In the genomic region with DNA sequence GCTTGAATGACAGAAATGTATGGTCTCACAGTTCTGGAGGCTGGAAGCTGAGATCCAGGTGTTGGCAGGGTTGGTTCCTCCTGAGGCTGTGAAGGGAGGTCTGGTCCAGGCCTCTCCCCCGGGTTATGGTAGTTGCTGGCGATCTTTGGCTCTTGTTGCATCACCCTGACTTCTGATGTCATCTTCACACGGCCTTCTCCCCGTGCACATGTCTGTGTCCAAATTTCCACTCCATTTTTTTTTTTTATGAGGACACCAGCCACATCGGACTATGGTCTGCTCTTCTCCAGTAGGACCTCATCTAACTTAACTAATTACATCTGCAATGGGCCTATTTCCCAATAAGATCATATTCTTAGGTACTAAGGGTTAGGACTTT, we compare ENCODE assay signal across 1 cellular context.
TF ChIP-seq lines count a peak whose summit lies in the region.

No MANE protein-coding gene starts in this region.

TF ChIP-seq in K562, 482 proteins besides CTCF, POLR2A, EP300 and RAD21 (continued from another document):
- TF ChIP-seq SAFB (IDR thresholded peaks at IDR 0.05; ENCODE audit: borderline replicate concordance, low read depth, low read length) (no peak), SRSF3 (IDR thresholded peaks at IDR 0.05; ENCODE audit: insufficient read depth, low read length) (no peak), JUNB (CRISPR knock-in tag; conservative IDR thresholded peaks at IDR 0.05) (no peak), CBFA2T2 (conservative IDR thresholded peaks at IDR 0.05) (no peak), CEBPG (CRISPR knock-in tag; IDR thresholded peaks at IDR 0.05) (peak; percentile 80), CEBPG (tag; conservative IDR thresholded peaks at IDR 0.05 in 1 of 2, IDR thresholded peaks at IDR 0.05 in 1 of 2) (peak; percentile 52 to 91; a peak in 3 of 4 replicates), NR2C2 (CRISPR knock-in tag; IDR thresholded peaks at IDR 0.05) (no peak), NR2C2 (tag; IDR thresholded peaks at IDR 0.05) (no peak; the same call in 1 of the 2 replicates)
